Comparison of ENCODE assay signal across 8 cellular contexts in genomic region chr2:224922142-224922727, GRCh38.
DNase-seq lines count a peak whose midpoint lies in the region; ATAC-seq and TF ChIP-seq lines count a peak whose summit lies in the region.

No MANE protein-coding gene starts in this region.

- H3K4me3 Mint-ChIP-seq in CD4-positive, alpha-beta T cell: no peak overlapping the region

- ATAC-seq in CD4-positive, alpha-beta T cell (ENCODE audit: poor library complexity): no peak
- peak; percentile 64 for ATAC-seq in GM19455 (IDR thresholded peaks at IDR 0.05; ENCODE audit: unreplicated experiment)
- ATAC-seq in HG03457 (IDR thresholded peaks at IDR 0.05; ENCODE audit: unreplicated experiment): peak; percentile 62
- peak; percentile 82 for ATAC-seq in upper lobe of right lung

- peak overlapping the region; percentile 97 for H3K27ac Mint-ChIP-seq in CD4-positive, alpha-beta T cell

- H3K36me3 ChIP-seq in ascending aorta: no peaks in the 10 kb centered on the region
- no peaks in the 10 kb centered on the region for H3K36me3 ChIP-seq in upper lobe of right lung

- H3K9me3 Mint-ChIP-seq in CD4-positive, alpha-beta T cell: no peaks in the 10 kb centered on the region

- H3K27me3 Mint-ChIP-seq in CD4-positive, alpha-beta T cell: no peaks in the 10 kb centered on the region

- H3K27me3 ChIP-seq in CD4-positive, alpha-beta T cell (ENCODE audit: control insufficient read depth, insufficient read depth, low read length): no peaks in the 10 kb centered on the region
- H3K27me3 ChIP-seq in ascending aorta: no peaks in the 10 kb centered on the region
- no peaks in the 10 kb centered on the region for H3K27me3 ChIP-seq in upper lobe of right lung

- POLR2A ChIA-PET in CD4-positive, alpha-beta T cell (lab: Charles Lee): interaction anchor here (1.1 to 1.8 kb wide), 3 partner anchors 21 to 31 kb away, joined by 3 to 8 read pairs (median 6); no protein-coding TSS in a partner anchor

- H3K4me3 ChIP-seq in ascending aorta: no peak overlapping the region
- H3K4me3 ChIP-seq in upper lobe of right lung: no peak overlapping the region

- peaks cover 42% of the 10 kb centered on the region for H3K36me3 Mint-ChIP-seq in CD4-positive, alpha-beta T cell (ENCODE audit: low read depth)

- TF ChIP-seq CTCF in CD4-positive, alpha-beta T cell (IDR thresholded peaks at IDR 0.05): no peak
- no peak for TF ChIP-seq CTCF in ascending aorta (IDR thresholded peaks at IDR 0.05)
- no peak for TF ChIP-seq CTCF in upper lobe of right lung (IDR thresholded peaks at IDR 0.05)

- intact Hi-C loops in CD4-positive, alpha-beta T cell (cut with DNase I, micrococcal nuclease): loop anchor here in 1 of 2 experiments (5.0 kb wide), 1 partner anchor 35 kb away; no protein-coding TSS in a partner anchor
- intact Hi-C loops in ascending aorta (cut with DNase I) (loop anchor here (10.0 kb wide), 1 partner anchor 1733 kb away; no protein-coding TSS in a partner anchor), upper lobe of right lung (cut with DNase I) (no loop called here)

- CTCF ChIA-PET in CD4-positive, alpha-beta T cell (lab: Charles Lee): interaction anchor here (0.7 to 1.1 kb wide), 4 partner anchors 12 to 1843 kb away, joined by 3 to 6 read pairs (median 4); no protein-coding TSS in a partner anchor

- DNase-seq in CD4-positive, alpha-beta T cell: no peak
- DNase-seq in ascending aorta (ENCODE audit: low spot score in 2 of 2): no peak
- DNase-seq in upper lobe of right lung: no peak
- no peak for DNase-seq in GF-D8 (lab: John Stamatoyannopoulos, UW)
- no peak for DNase-seq in NCI-H1092 (lab: John Stamatoyannopoulos, UW)
- DNase-seq in SK-N-DZ (ENCODE audit: low spot score): no peak

- H3K27ac ChIP-seq in CD4-positive, alpha-beta T cell (ENCODE audit: low read depth, low read length): peak overlapping the region; percentile 23
- H3K27ac ChIP-seq in ascending aorta: peak overlapping the region; percentile 90 to 97
- peak overlapping the region; percentile 37 for H3K27ac ChIP-seq in upper lobe of right lung

- H3K9me3 ChIP-seq in CD4-positive, alpha-beta T cell (ENCODE audit: control insufficient read depth, low read length): no peaks in the 10 kb centered on the region
- H3K9me3 ChIP-seq in ascending aorta (no peaks in the 10 kb centered on the region), upper lobe of right lung (no peaks in the 10 kb centered on the region)

- peaks cover 52% of the 10 kb centered on the region for H3K4me1 Mint-ChIP-seq in CD4-positive, alpha-beta T cell (ENCODE audit: low read depth)

- peaks cover 8 to 26% of the 10 kb centered on the region in 2 donors for H3K4me1 ChIP-seq in ascending aorta
- peaks cover 28% of the 10 kb centered on the region for H3K4me1 ChIP-seq in upper lobe of right lung

Comparison
In these comparisons a context has a peak if more than half of its experiments do, and no peak if none do; other contexts are left out.
1. H3K27ac ChIP-seq: peak in every context shown above with its lines; median percentile 94 in ascending aorta; 37 in upper lobe of right lung; 23 in CD4-positive, alpha-beta T cell.